ENCODE assay signal across 16 cellular contexts in the genomic region with DNA sequence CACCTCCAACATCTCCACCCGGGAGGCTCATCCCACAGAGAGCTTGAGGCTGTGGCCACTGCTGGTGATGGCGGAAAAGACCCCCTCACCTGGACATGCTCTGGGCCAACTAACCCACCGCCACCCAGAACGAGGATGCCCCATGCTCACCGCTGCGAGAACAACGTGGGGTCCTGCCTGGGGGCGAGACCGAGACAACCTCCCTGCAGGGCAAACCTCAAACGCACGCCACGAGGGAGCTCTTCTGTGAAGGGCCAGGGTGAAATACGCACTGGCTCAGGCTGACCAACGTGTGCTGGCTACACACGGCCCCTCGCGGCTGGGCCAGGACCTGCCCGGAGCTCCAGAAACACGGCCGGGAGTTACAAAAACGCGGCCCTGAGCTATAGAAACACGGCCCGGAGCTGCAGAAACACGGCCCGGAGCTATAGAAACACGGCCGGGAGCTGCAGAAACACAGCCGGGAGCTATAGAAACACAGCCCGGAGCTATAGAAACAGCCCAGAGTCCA. TPM values are rescaled to one million over a fixed set of nuclear protein-coding genes. Genes with fewer than 3 reads are reported as not detected.
DNase-seq lines count a peak whose midpoint lies in the region; TF ChIP-seq lines count a peak whose summit lies in the region.
"Had no signal": no experiment of that assay in that cellular context is flagged by ENCODE, and none has a peak within 500 bp of the region (broad histone marks: within the 10 kb centered on the region; RNA-seq: fewer than 3 reads in every experiment).

No MANE protein-coding gene starts in this region.

- H3K27ac Mint-ChIP-seq in osteocyte (ENCODE audit: unreplicated experiment), result no peak overlapping the region
- H3K27ac Mint-ChIP-seq: CD8-positive, alpha-beta T cell had no signal

- H3K36me3 Mint-ChIP-seq in osteocyte (ENCODE audit: unreplicated experiment), result peaks cover 29% of the 10 kb centered on the region

- H3K27ac ChIP-seq in coronary artery, result no peak overlapping the region
- H3K27ac ChIP-seq in tibial artery, result no peak overlapping the region
- H3K27ac ChIP-seq: epithelial cell of prostate, pancreas had no signal

- H3K4me1 ChIP-seq in NT2/D1 (ENCODE audit: insufficient read depth, insufficient read length), result peaks cover 9% of the 10 kb centered on the region
- no peaks in the 10 kb centered on the region for H3K4me1 ChIP-seq in tibial artery
- H3K4me1 ChIP-seq: pancreas had no signal

- H3K27me3 ChIP-seq in NT2/D1 (ENCODE audit: insufficient read depth, insufficient read length) (no peaks in the 10 kb centered on the region), tibial artery (no peaks in the 10 kb centered on the region)
- H3K27me3 ChIP-seq: pancreas had no signal

- H3K4me1 Mint-ChIP-seq in osteocyte (ENCODE audit: unreplicated experiment), result no peaks in the 10 kb centered on the region

- H3K4me3 Mint-ChIP-seq in osteocyte (ENCODE audit: unreplicated experiment), result no peak overlapping the region
- H3K4me3 Mint-ChIP-seq: CD8-positive, alpha-beta T cell had no signal

- TF ChIP-seq CTCF in coronary artery (IDR thresholded peaks at IDR 0.05), result no peak
- no peak for TF ChIP-seq CTCF in tibial artery (IDR thresholded peaks at IDR 0.05)
- TF ChIP-seq CTCF in osteocyte (IDR thresholded peaks at IDR 0.05), result no peak

- peak overlapping the region; percentile 56 for H3K9ac ChIP-seq in NT2/D1 (ENCODE audit: insufficient read length, low read depth)

- H3K4me3 ChIP-seq in NT2/D1 (ENCODE audit: insufficient read length, low read depth) (no peak overlapping the region), coronary artery (peak overlapping the region; percentile 36), tibial artery (peak overlapping the region; percentile 30 to 31)
- H3K4me3 ChIP-seq: pancreas had no signal

- H3K9me3 Mint-ChIP-seq in osteocyte (ENCODE audit: unreplicated experiment), result no peaks in the 10 kb centered on the region
- H3K9me3 Mint-ChIP-seq: CD8-positive, alpha-beta T cell had no signal

- H3K9me3 ChIP-seq in NT2/D1 (ENCODE audit: insufficient read depth, low read length), result peaks cover 5% of the 10 kb centered on the region; the same call in 1 of the 2 replicates
- H3K9me3 ChIP-seq in tibial artery, result no peaks in the 10 kb centered on the region
- H3K9me3 ChIP-seq: pancreas had no signal

- intact Hi-C loops in tibial artery (cut with DNase I; ENCODE audit: low total_unique reads), result no loop called here

- DNase-seq in NT2/D1 (ENCODE audit: low read depth, low spot score), result no peak
- DNase-seq in coronary artery (ENCODE audit: low spot score), result no peak
- peak; percentile 61 to 86 for DNase-seq in lung microvascular endothelial cell (ENCODE audit: low read depth in 2 of 2)
- DNase-seq in tibial artery, result no peak
- no peak for DNase-seq in NCI-H2196 (lab: John Stamatoyannopoulos, UW; ENCODE audit: unreplicated experiment)
- no peak for DNase-seq in NCI-H2081 (lab: John Stamatoyannopoulos, UW)
- DNase-seq in osteocyte (ENCODE audit: extremely low spot score, unreplicated experiment), result no peak
- DNase-seq: activated CD4-positive, alpha-beta T cell treated with anti-CD3 and anti-CD28 coated beads, Interleukin-2, amount 50 U/mL, for 4 hours; CD8-positive, alpha-beta T cell; midbrain; NCI-H1092; NCI-H446 treated with DMSO at 0.1 percent for 48 hours; pancreas; stimulated activated CD4-positive, alpha-beta T cell treated with anti-CD3 and anti-CD28 coated beads, Interleukin-1b, Interleukin-23, amount 100 ng/mL, for 48 hours had no signal

- no peaks in the 10 kb centered on the region for H3K27me3 Mint-ChIP-seq in osteocyte (ENCODE audit: unreplicated experiment)

- H3K36me3 ChIP-seq in NT2/D1 (ENCODE audit: insufficient read depth, insufficient read length, low read length) (peaks cover 91% of the 10 kb centered on the region), tibial artery (peaks cover 42 to 92% (median 84%) of the 10 kb centered on the region in 3 donors)

RNA-seq across cellular contexts. Expression of a gene that starts 19.0 kb away (rescaled TPM):
- 31.6 and 36.1 TPM in 2 replicates for total RNA-seq in lung microvascular endothelial cell
- 1.5 and 1.9 TPM in 2 replicates for total RNA-seq in osteocyte
- total RNA-seq: HepG2 had no signal

RNA-seq across cellular contexts. Expression of a gene that starts 34.4 kb away (rescaled TPM):
- 6.5 and 6.9 TPM in 2 replicates for total RNA-seq in lung microvascular endothelial cell
- total RNA-seq in osteocyte, result 31.6 and 35.9 TPM in 2 replicates

Comparison
In these comparisons a context has a peak if more than half of its experiments do, and no peak if none do; other contexts are left out.
1. DNase-seq: peak in lung microvascular endothelial cell (2 of 2); none in NT2/D1 (single experiment), coronary artery (single experiment), tibial artery (0 of 2), NCI-H2196 (single experiment), NCI-H2081 (0 of 2) and osteocyte (single experiment).
2. RNA of a gene that starts 19.0 kb away (total RNA-seq): 31.6 to 36.1 TPM in lung microvascular endothelial cell; 1.5 to 1.9 TPM in osteocyte; every median in the first group is over 10 times any median in the second.